In the genomic region with DNA sequence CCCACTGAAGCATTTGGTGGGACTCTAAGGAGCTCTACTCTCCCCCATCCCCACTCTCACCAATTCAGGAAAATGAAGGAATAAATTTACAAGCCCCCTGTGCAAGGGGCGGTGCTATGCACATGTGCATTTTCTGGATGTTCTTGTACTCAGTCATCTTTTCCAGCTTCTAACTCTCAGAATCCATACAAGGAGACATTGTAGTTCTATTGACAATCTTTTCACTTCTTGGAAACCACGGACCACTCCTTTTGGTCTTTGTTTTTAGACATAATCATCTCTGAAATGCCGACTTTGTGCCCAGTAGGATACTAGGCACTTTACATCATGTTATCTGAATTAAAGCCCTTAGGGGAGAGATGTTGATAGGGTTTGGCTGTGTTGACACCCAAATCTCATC, we compare ENCODE assay signal across 32 cellular contexts.
"Had no signal": no experiment of that assay in that cellular context is flagged by ENCODE, and none has a peak within 500 bp of the region (broad histone marks: within the 10 kb centered on the region; RNA-seq: fewer than 3 reads in every experiment).

No MANE protein-coding gene starts in this region.

- H3K4me3 Mint-ChIP-seq: activated CD4-positive, alpha-beta memory T cell treated with anti-CD3 and anti-CD28 coated beads, Interleukin-2, amount 10 ng/mL, durations not matched to agents 7 days and 5 days; activated CD4-positive, alpha-beta T cell treated with anti-CD3 and anti-CD28 coated beads, Interleukin-2, amount 10 ng/mL, durations not matched to agents 7 days and 5 days; activated naive CD8-positive, alpha-beta T cell; activated T-cell treated with anti-CD3 and anti-CD28 coated beads, Interleukin-2, amount 50 U/mL, for 24 hours; activated T-cell treated with anti-CD3 and anti-CD28 coated beads, Interleukin-2, amount 50 U/mL, for 72 hours; brain; WTC11 had no signal

- ATAC-seq: activated T-cell treated with anti-CD3 and anti-CD28 coated beads, Interleukin-2, amount 50 U/mL, for 72 hours; WTC11 had no signal

- H3K4me3 ChIP-seq: breast epithelium, cardiac muscle cell, colonic mucosa, esophagus squamous epithelium had no signal

- H3K9me3 ChIP-seq: breast epithelium, colonic mucosa, esophagus squamous epithelium had no signal

- H3K9me3 Mint-ChIP-seq: activated CD4-positive, alpha-beta memory T cell treated with anti-CD3 and anti-CD28 coated beads, Interleukin-2, amount 10 ng/mL, durations not matched to agents 7 days and 5 days; activated CD4-positive, alpha-beta T cell treated with anti-CD3 and anti-CD28 coated beads, Interleukin-2, amount 10 ng/mL, durations not matched to agents 7 days and 5 days; activated T-cell treated with anti-CD3 and anti-CD28 coated beads, Interleukin-2, amount 50 U/mL, for 24 hours; WTC11 had no signal

- FAIRE-seq: endometrium, endothelial cell of umbilical vein, frontal cortex, TTC549 had no signal

- H3K27ac Mint-ChIP-seq: activated CD4-positive, alpha-beta memory T cell treated with anti-CD3 and anti-CD28 coated beads, Interleukin-2, amount 10 ng/mL, durations not matched to agents 7 days and 5 days; activated CD4-positive, alpha-beta T cell treated with anti-CD3 and anti-CD28 coated beads, Interleukin-2, amount 10 ng/mL, durations not matched to agents 7 days and 5 days; activated naive CD8-positive, alpha-beta T cell; activated T-cell treated with anti-CD3 and anti-CD28 coated beads, Interleukin-2, amount 50 U/mL, for 24 hours; activated T-cell treated with anti-CD3 and anti-CD28 coated beads, Interleukin-2, amount 50 U/mL, for 72 hours; WTC11 had no signal

- H3K4me1 ChIP-seq: breast epithelium, colonic mucosa, esophagus squamous epithelium had no signal

- H3K36me3 ChIP-seq: breast epithelium, cardiac muscle cell, colonic mucosa, esophagus squamous epithelium had no signal

- H3K27ac ChIP-seq: breast epithelium, cardiac muscle cell, colonic mucosa, epithelial cell of prostate, esophagus squamous epithelium, VCaP had no signal

- H3K36me3 Mint-ChIP-seq: activated naive CD8-positive, alpha-beta T cell; brain; WTC11 had no signal

- H3K4me1 Mint-ChIP-seq: activated CD4-positive, alpha-beta memory T cell treated with anti-CD3 and anti-CD28 coated beads, Interleukin-2, amount 10 ng/mL, durations not matched to agents 7 days and 5 days; activated CD4-positive, alpha-beta T cell treated with anti-CD3 and anti-CD28 coated beads, Interleukin-2, amount 10 ng/mL, durations not matched to agents 7 days and 5 days had no signal

- H3K27me3 Mint-ChIP-seq: activated CD4-positive, alpha-beta memory T cell treated with anti-CD3 and anti-CD28 coated beads, Interleukin-2, amount 10 ng/mL, durations not matched to agents 7 days and 5 days; activated CD4-positive, alpha-beta T cell treated with anti-CD3 and anti-CD28 coated beads, Interleukin-2, amount 10 ng/mL, durations not matched to agents 7 days and 5 days; activated naive CD8-positive, alpha-beta T cell had no signal

- H3K27me3 ChIP-seq: breast epithelium, cardiac muscle cell, colonic mucosa, esophagus squamous epithelium had no signal

- DNase-seq: activated CD4-positive, alpha-beta memory T cell treated with anti-CD3 and anti-CD28 coated beads, Interleukin-2, amount 10 ng/mL, durations not matched to agents 7 days and 5 days; activated CD4-positive, alpha-beta T cell treated with anti-CD3 and anti-CD28 coated beads for 1 hour; activated CD4-positive, alpha-beta T cell treated with anti-CD3 and anti-CD28 coated beads for 4 hours; activated CD4-positive, alpha-beta T cell treated with anti-CD3 and anti-CD28 coated beads, Interleukin-2, amount 10 ng/mL, durations not matched to agents 7 days and 5 days; activated CD4-positive, alpha-beta T cell treated with anti-CD3 and anti-CD28 coated beads, Interleukin-2, amount 50 U/mL, for 4 hours; activated CD8-positive, alpha-beta memory T cell treated with anti-CD3 and anti-CD28 coated beads, Interleukin-2, amount 50 U/mL, for 48 hours; activated gamma-delta T cell; activated naive CD4-positive, alpha-beta T cell; activated naive CD4-positive, alpha-beta T cell treated with anti-CD3 and anti-CD28 coated beads, Interleukin-2, amount 50 U/mL, for 16 hours; activated T-cell treated with anti-CD3 and anti-CD28 coated beads for 4 hours; activated T-cell treated with anti-CD3 and anti-CD28 coated beads, Interleukin-2, amount 50 U/mL, for 24 hours; activated T-cell treated with anti-CD3 and anti-CD28 coated beads, Interleukin-2, amount 50 U/mL, for 72 hours; amniotic stem cell; anterior cingulate cortex; central memory CD4-positive, alpha-beta T cell; cerebellar nuclear complex; colonic mucosa; effector CD8-positive, alpha-beta T cell; esophagus squamous epithelium; head of caudate nucleus; T-helper 2 cell had no signal
